ENCODE assay signal across 8 cellular contexts in the genomic region with DNA sequence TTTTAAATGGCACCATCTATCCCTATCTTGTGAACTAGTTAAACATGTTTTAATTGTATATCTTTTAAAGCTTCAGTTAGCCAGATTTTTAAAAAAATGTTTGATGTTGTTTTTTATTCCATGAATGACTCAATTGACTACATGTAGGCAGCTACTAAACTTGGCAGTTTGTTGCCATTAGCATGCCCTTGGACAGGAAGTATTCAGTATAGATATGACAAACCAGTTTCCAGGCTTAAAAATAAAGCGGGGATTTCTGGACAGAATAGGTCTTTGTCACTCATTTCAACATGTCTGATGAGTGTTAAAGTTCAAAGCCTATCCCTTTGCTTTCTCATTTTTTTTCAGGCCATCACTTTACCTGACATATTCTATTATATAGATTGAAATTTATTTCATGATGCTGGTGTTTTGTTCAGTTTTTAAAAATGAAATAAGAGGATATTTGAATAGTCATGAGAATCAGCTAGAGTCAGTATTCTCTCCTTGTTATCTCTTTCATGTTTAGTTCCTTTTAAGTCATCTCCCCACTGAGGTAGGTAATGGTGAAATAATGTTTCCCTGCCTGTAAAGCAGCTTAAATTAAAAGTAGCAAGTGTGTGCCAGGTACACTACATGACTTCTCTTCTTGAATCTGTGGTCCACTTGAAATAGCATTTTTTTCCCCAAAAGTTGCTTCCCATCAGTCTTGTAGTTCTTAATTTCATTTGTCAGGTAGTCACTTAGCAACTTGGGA. TPM values are rescaled to one million over a fixed set of nuclear protein-coding genes. Genes with fewer than 3 reads are reported as not detected.
DNase-seq lines count a peak whose midpoint lies in the region; ATAC-seq and TF ChIP-seq lines count a peak whose summit lies in the region.

No MANE protein-coding gene starts in this region.

- no peak overlapping the region for H3K4me3 ChIP-seq in lower lobe of right lung

- H3K9me3 Mint-ChIP-seq in central memory CD8-positive, alpha-beta T cell = no peaks in the 10 kb centered on the region

- DNase-seq in Daoy (ENCODE audit: low read depth) (peak; percentile 59), DMS 273 (lab: John Stamatoyannopoulos, UW; ENCODE audit: unreplicated experiment) (no peak), lower lobe of right lung (no peak), SK-N-DZ (ENCODE audit: low spot score) (no peak)
- DNase-seq in central memory CD8-positive, alpha-beta T cell (ENCODE audit: low spot score in 2 of 2) = no peak
- no peak for DNase-seq in activated effector memory CD4-positive, alpha-beta T cell treated with Interleukin-2 at 50 U/mL for 16 hours

- peak overlapping the region; percentile 89 for H3K27ac Mint-ChIP-seq in central memory CD8-positive, alpha-beta T cell (ENCODE audit: low read depth)

- H3K27me3 ChIP-seq in lower lobe of right lung (ENCODE audit: low read depth) = no peaks in the 10 kb centered on the region

- H3K4me3 Mint-ChIP-seq in central memory CD8-positive, alpha-beta T cell = peak overlapping the region; percentile 60

- H3K4me1 Mint-ChIP-seq in central memory CD8-positive, alpha-beta T cell = peaks cover 75% of the 10 kb centered on the region

- no peaks in the 10 kb centered on the region for H3K27me3 Mint-ChIP-seq in central memory CD8-positive, alpha-beta T cell

- intact Hi-C loops in lower lobe of right lung (cut with DNase I) = no loop called here

- ATAC-seq in GM21390 (IDR thresholded peaks at IDR 0.05; ENCODE audit: unreplicated experiment) = peak; percentile 68
- ATAC-seq in HG03571 (IDR thresholded peaks at IDR 0.05; ENCODE audit: unreplicated experiment) = peak; percentile 73
- ATAC-seq in central memory CD8-positive, alpha-beta T cell (replicated peaks; ENCODE audit: extremely low read depth, poor library complexity, severe bottlenecking) = peak; percentile 20
- no peak for ATAC-seq in lower lobe of right lung

- H3K4me1 ChIP-seq in lower lobe of right lung = peaks cover 36% of the 10 kb centered on the region

- H3K27ac ChIP-seq in lower lobe of right lung = no peak overlapping the region

- TF ChIP-seq CTCF in lower lobe of right lung (IDR thresholded peaks at IDR 0.05) = no peak

- H3K9me3 ChIP-seq in lower lobe of right lung = no peaks in the 10 kb centered on the region

- peaks cover 24% of the 10 kb centered on the region for H3K36me3 Mint-ChIP-seq in central memory CD8-positive, alpha-beta T cell (ENCODE audit: insufficient read depth)

- no peaks in the 10 kb centered on the region for H3K36me3 ChIP-seq in lower lobe of right lung

RNA-seq across cellular contexts. Expression of a gene that starts 11.9 kb away (rescaled TPM):
- 51.7 and 52.8 TPM in 2 replicates for total RNA-seq in Daoy (2014; rRNA removed; shearing (Covaris generic))
- total RNA-seq in lower lobe of right lung = 29.5 TPM
- 14.9 and 17.9 TPM in 2 replicates for polyA plus RNA-seq in SK-N-DZ (2014; cell fraction: cytosol; rRNA removed)
- 5.8 and 12.8 TPM in 2 replicates for polyA plus RNA-seq in SK-N-DZ (2014; cell fraction: nucleus; rRNA removed)

Comparison
In these comparisons a context has a peak if more than half of its experiments do, and no peak if none do; other contexts are left out.
1. ATAC-seq: peak in GM21390 (single experiment), HG03571 (single experiment) and central memory CD8-positive, alpha-beta T cell (single experiment); none in lower lobe of right lung (0 of 2).